Comparison of ENCODE assay signal across 26 cellular contexts in genomic region chr11:5593146-5593545, GRCh38. TPM values are rescaled to one million over a fixed set of nuclear protein-coding genes. Genes with fewer than 3 reads are reported as not detected.
"Had no signal": no experiment of that assay in that cellular context is flagged by ENCODE, and none has a peak within 500 bp of the region (broad histone marks: within the 10 kb centered on the region; RNA-seq: fewer than 3 reads in every experiment).

No MANE protein-coding gene starts in this region.

- H3K9me3 ChIP-seq: body of pancreas had no signal

- H3K27ac ChIP-seq: body of pancreas had no signal

- H3K27me3 ChIP-seq: body of pancreas had no signal

- H3K9me3 Mint-ChIP-seq: activated B cell treated with CpG ODN at 0.5 μM for 24 hours; activated CD4-positive, alpha-beta T cell treated with anti-CD3 and anti-CD28 coated beads, Interleukin-2, amount 10 ng/mL, durations not matched to agents 24 days and 14 days; activated naive CD4-positive, alpha-beta T cell treated with anti-CD3 and anti-CD28 coated beads, Interleukin-2, amount 50 U/mL, for 24 hours; activated T-cell treated with anti-CD3 and anti-CD28 coated beads, Interleukin-2, amount 50 U/mL, for 24 hours had no signal

- DNase-seq: activated B cell treated with CpG ODN at 0.5 μM for 24 hours; activated CD4-positive, alpha-beta T cell treated with anti-CD3 and anti-CD28 coated beads for 1 hour; activated CD4-positive, alpha-beta T cell treated with anti-CD3 and anti-CD28 coated beads, Interleukin-2, amount 10 ng/mL, durations not matched to agents 24 days and 14 days; activated CD4-positive, alpha-beta T cell treated with anti-CD3 and anti-CD28 coated beads, Interleukin-2, amount 50 U/mL, for 48 hours; activated CD8-positive, alpha-beta memory T cell treated with anti-CD3 and anti-CD28 coated beads, Interleukin-2, amount 10 ng/mL, durations not matched to agents 7 days and 5 days; activated effector memory CD4-positive, alpha-beta T cell treated with Interleukin-2 at 50 U/mL for 16 hours; activated naive CD4-positive, alpha-beta T cell; activated T-cell treated with anti-CD3 and anti-CD28 coated beads, Interleukin-2, amount 50 U/mL, for 24 hours; aorta; body of pancreas; Karpas-422; MM.1S; NCI-H1105 treated with DMSO at 0.1 percent for 48 hours; NCI-H1436 treated with DMSO at 0.1 percent for 48 hours; NCI-H187; NCI-H2081; NCI-H446; NCI-H524; PC-3; SIG-M5; T-helper 17 cell; T-helper 9 cell had no signal

- H3K4me3 ChIP-seq: body of pancreas, K562 had no signal

- H3K36me3 Mint-ChIP-seq: activated CD8-positive, alpha-beta memory T cell treated with anti-CD3 and anti-CD28 coated beads, Interleukin-2, amount 10 ng/mL, durations not matched to agents 7 days and 5 days had no signal

- H3K4me3 Mint-ChIP-seq: activated B cell treated with CpG ODN at 0.5 μM for 24 hours; activated CD4-positive, alpha-beta T cell treated with anti-CD3 and anti-CD28 coated beads, Interleukin-2, amount 10 ng/mL, durations not matched to agents 24 days and 14 days; activated CD8-positive, alpha-beta memory T cell treated with anti-CD3 and anti-CD28 coated beads, Interleukin-2, amount 10 ng/mL, durations not matched to agents 7 days and 5 days; activated naive CD4-positive, alpha-beta T cell treated with anti-CD3 and anti-CD28 coated beads, Interleukin-2, amount 50 U/mL, for 24 hours; activated T-cell treated with anti-CD3 and anti-CD28 coated beads, Interleukin-2, amount 50 U/mL, for 24 hours; activated T-helper 1 cell treated with anti-CD3 and anti-CD28 coated beads, Interleukin-12 subunit alpha, Interleukin-12 subunit beta, Interleukin-2, Interleukin-4 antibody, amounts not matched to agents 30 ng/mL and 10 ng/mL and 1 ng/mL, durations not matched to agents 14 hours and 24 hours and 36 hours; T-helper 17 cell had no signal

- H3K27ac Mint-ChIP-seq: activated B cell treated with CpG ODN at 0.5 μM for 24 hours; activated CD4-positive, alpha-beta T cell treated with anti-CD3 and anti-CD28 coated beads, Interleukin-2, amount 10 ng/mL, durations not matched to agents 24 days and 14 days; activated CD8-positive, alpha-beta memory T cell treated with anti-CD3 and anti-CD28 coated beads, Interleukin-2, amount 10 ng/mL, durations not matched to agents 7 days and 5 days; activated naive CD4-positive, alpha-beta T cell treated with anti-CD3 and anti-CD28 coated beads, Interleukin-2, amount 50 U/mL, for 24 hours; activated T-cell treated with anti-CD3 and anti-CD28 coated beads, Interleukin-2, amount 50 U/mL, for 24 hours; activated T-helper 1 cell treated with anti-CD3 and anti-CD28 coated beads, Interleukin-12 subunit alpha, Interleukin-12 subunit beta, Interleukin-2, Interleukin-4 antibody, amounts not matched to agents 30 ng/mL and 10 ng/mL and 1 ng/mL, durations not matched to agents 14 hours and 24 hours and 36 hours; T-helper 17 cell had no signal

- FAIRE-seq: bronchial epithelial cell, K562 had no signal

RNA-seq across cellular contexts. Expression of gene TRIM6, which starts 3.3 kb away (rescaled TPM):
- total RNA-seq: T-helper 17 cell had no signal

RNA-seq across cellular contexts. Expression of gene OR52B6, which starts 12.5 kb away (rescaled TPM):
- total RNA-seq: activated B cell treated with CpG ODN at 0.5 μM for 24 hours; activated CD4-positive, alpha-beta T cell treated with anti-CD3 and anti-CD28 coated beads, Interleukin-2, amount 10 ng/mL, durations not matched to agents 24 days and 14 days; activated CD8-positive, alpha-beta memory T cell treated with anti-CD3 and anti-CD28 coated beads, Interleukin-2, amount 10 ng/mL, durations not matched to agents 7 days and 5 days; activated T-helper 1 cell treated with anti-CD3 and anti-CD28 coated beads, Interleukin-12 subunit alpha, Interleukin-12 subunit beta, Interleukin-2, Interleukin-4 antibody, amounts not matched to agents 30 ng/mL and 10 ng/mL and 1 ng/mL, durations not matched to agents 14 hours and 24 hours and 36 hours; aorta; body of pancreas; bronchial epithelial cell; K562; PC-3; T-helper 17 cell had no signal
- polyA plus RNA-seq: aorta, K562 had no signal

RNA-seq across cellular contexts. Expression of gene OR52H1, which starts 44.8 kb away (rescaled TPM):
- total RNA-seq: activated CD4-positive, alpha-beta T cell treated with anti-CD3 and anti-CD28 coated beads, Interleukin-2, amount 10 ng/mL, durations not matched to agents 24 days and 14 days; activated CD8-positive, alpha-beta memory T cell treated with anti-CD3 and anti-CD28 coated beads, Interleukin-2, amount 10 ng/mL, durations not matched to agents 7 days and 5 days; activated T-helper 1 cell treated with anti-CD3 and anti-CD28 coated beads, Interleukin-12 subunit alpha, Interleukin-12 subunit beta, Interleukin-2, Interleukin-4 antibody, amounts not matched to agents 30 ng/mL and 10 ng/mL and 1 ng/mL, durations not matched to agents 14 hours and 24 hours and 36 hours; bronchial epithelial cell; PC-3; T-helper 17 cell had no signal
- polyA plus RNA-seq: aorta, K562 had no signal
